ENCODE assay signal across 13 cellular contexts in the genomic region with DNA sequence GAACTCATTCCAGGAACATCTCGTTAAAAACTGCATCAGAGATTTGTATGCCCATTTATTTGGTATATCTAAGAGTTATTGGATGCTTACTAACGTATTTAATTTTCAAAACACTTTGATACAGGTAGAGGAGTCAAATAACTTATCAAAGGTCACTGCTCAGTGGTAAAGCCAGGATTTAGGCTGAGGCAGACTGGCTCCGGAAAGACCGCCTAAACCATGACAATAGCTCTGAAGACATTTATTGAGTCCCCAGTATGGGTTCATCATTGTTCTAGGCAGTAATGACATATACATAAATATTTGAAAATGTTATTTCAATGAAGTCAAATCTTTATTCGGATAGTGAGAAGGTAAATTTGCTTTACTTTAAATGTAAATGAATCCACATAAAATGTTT. TPM values are rescaled to one million over a fixed set of nuclear protein-coding genes. Genes with fewer than 3 reads are reported as not detected.
A peak's percentile ranks its signal among the peaks of the same experiment; 100 is the strongest.
DNase-seq lines count a peak whose midpoint lies in the region; ATAC-seq and TF ChIP-seq lines count a peak whose summit lies in the region.
"Had no signal": no experiment of that assay in that cellular context is flagged by ENCODE, and none has a peak within 500 bp of the region (broad histone marks: within the 10 kb centered on the region; RNA-seq: fewer than 3 reads in every experiment).

No MANE protein-coding gene starts in this region.

- peak overlapping the region; percentile 97 for H3K4me3 Mint-ChIP-seq in activated T-helper 1 cell treated with anti-CD3 and anti-CD28 coated beads, Interleukin-12 subunit alpha, Interleukin-12 subunit beta, Interleukin-2, Interleukin-4 antibody, amounts not matched to agents 30 ng/mL and 10 ng/mL and 1 ng/mL, durations not matched to agents 14 hours and 24 hours and 36 hours

- TF ChIP-seq CTCF in BE2C (IDR thresholded peaks at IDR 0.05; ENCODE audit: low read depth, low read length) = no peak
- no peak for TF ChIP-seq CTCF in GM12865 (IDR thresholded peaks at IDR 0.05; ENCODE audit: insufficient read depth, low read depth, low read length, missing control alignments)

- intact Hi-C loops in activated T-helper 1 cell treated with anti-CD3 and anti-CD28 coated beads, Interleukin-12 subunit alpha, Interleukin-12 subunit beta, Interleukin-2, Interleukin-4 antibody, amounts not matched to agents 30 ng/mL and 10 ng/mL and 1 ng/mL, durations not matched to agents 14 hours and 24 hours and 36 hours (cut with micrococcal nuclease) = loop anchor here (5.0 to 10.0 kb wide), 2 partner anchors 318 to 536 kb away; no protein-coding TSS in a partner anchor

- H3K9me3 Mint-ChIP-seq in activated T-helper 1 cell treated with anti-CD3 and anti-CD28 coated beads, Interleukin-12 subunit alpha, Interleukin-12 subunit beta, Interleukin-2, Interleukin-4 antibody, amounts not matched to agents 30 ng/mL and 10 ng/mL and 1 ng/mL, durations not matched to agents 14 hours and 24 hours and 36 hours = no peaks in the 10 kb centered on the region

- H3K27me3 Mint-ChIP-seq in activated T-helper 1 cell treated with anti-CD3 and anti-CD28 coated beads, Interleukin-12 subunit alpha, Interleukin-12 subunit beta, Interleukin-2, Interleukin-4 antibody, amounts not matched to agents 30 ng/mL and 10 ng/mL and 1 ng/mL, durations not matched to agents 14 hours and 24 hours and 36 hours (ENCODE audit: insufficient read depth) = no peaks in the 10 kb centered on the region

- H3K9me3 ChIP-seq in BE2C (no peaks in the 10 kb centered on the region), iPS-20b (ENCODE audit: insufficient read depth, low read depth, low read length) (no peaks in the 10 kb centered on the region)
- H3K9me3 ChIP-seq: breast epithelium, suprapubic skin had no signal

- H3K36me3 ChIP-seq in BE2C (no peaks in the 10 kb centered on the region), iPS-20b (ENCODE audit: insufficient read depth, low read depth, low read length) (0 out of 2 replicates have a peak, but pooled peaks cover 1% of the 10 kb centered on the region)
- H3K36me3 ChIP-seq: breast epithelium, suprapubic skin had no signal

- peaks cover 63% of the 10 kb centered on the region for H3K4me1 Mint-ChIP-seq in activated T-helper 1 cell treated with anti-CD3 and anti-CD28 coated beads, Interleukin-12 subunit alpha, Interleukin-12 subunit beta, Interleukin-2, Interleukin-4 antibody, amounts not matched to agents 30 ng/mL and 10 ng/mL and 1 ng/mL, durations not matched to agents 14 hours and 24 hours and 36 hours (ENCODE audit: low read depth)

- peaks cover 10% of the 10 kb centered on the region for H3K36me3 Mint-ChIP-seq in activated T-helper 1 cell treated with anti-CD3 and anti-CD28 coated beads, Interleukin-12 subunit alpha, Interleukin-12 subunit beta, Interleukin-2, Interleukin-4 antibody, amounts not matched to agents 30 ng/mL and 10 ng/mL and 1 ng/mL, durations not matched to agents 14 hours and 24 hours and 36 hours (ENCODE audit: low read depth)

- H3K4me1 ChIP-seq in BE2C (peaks cover 7% of the 10 kb centered on the region), iPS-20b (ENCODE audit: insufficient read depth, low read length) (peaks cover 20% of the 10 kb centered on the region; the same call in 1 of the 2 replicates)

- H3K27ac ChIP-seq in iPS-20b (ENCODE audit: low read length) = no peak overlapping the region

- H3K27me3 ChIP-seq in BE2C (no peaks in the 10 kb centered on the region), iPS-20b (ENCODE audit: insufficient read depth, low read length) (no peaks in the 10 kb centered on the region)
- H3K27me3 ChIP-seq: breast epithelium, suprapubic skin had no signal

- DNase-seq in BE2C = no peak
- DNase-seq in GM12865 (ENCODE audit: low read depth) = no peak
- DNase-seq in activated T-helper 1 cell treated with anti-CD3 and anti-CD28 coated beads, Interleukin-12 subunit alpha, Interleukin-12 subunit beta, Interleukin-2, Interleukin-4 antibody, amounts not matched to agents 30 ng/mL and 10 ng/mL and 1 ng/mL, durations not matched to agents 14 hours and 24 hours and 36 hours (ENCODE audit: low spot score) = no peak
- no peak for DNase-seq in DMS153 (lab: John Stamatoyannopoulos, UW)
- DNase-seq in COR-L47 (lab: John Stamatoyannopoulos, UW) = no peak
- DNase-seq: left colon, NCI-H1417 treated with DMSO at 0.1 percent for 48 hours, NCI-H446 treated with DMSO at 0.1 percent for 48 hours had no signal

- ATAC-seq in HG02970 (IDR thresholded peaks at IDR 0.05; ENCODE audit: low FRiP score, unreplicated experiment) (no peak), GM19023 (IDR thresholded peaks at IDR 0.05; ENCODE audit: unreplicated experiment) (no peak)
- ATAC-seq: left colon had no signal

- no peak overlapping the region for H3K27ac Mint-ChIP-seq in activated T-helper 1 cell treated with anti-CD3 and anti-CD28 coated beads, Interleukin-12 subunit alpha, Interleukin-12 subunit beta, Interleukin-2, Interleukin-4 antibody, amounts not matched to agents 30 ng/mL and 10 ng/mL and 1 ng/mL, durations not matched to agents 14 hours and 24 hours and 36 hours

- peak overlapping the region; percentile 87; the same call in 1 of the 2 replicates for H3K9ac ChIP-seq in iPS-20b (ENCODE audit: low read depth, low read length)

- peak overlapping the region; percentile 93 for H3K4me3 ChIP-seq in BE2C (ENCODE audit: low read depth, low read length)
- peak overlapping the region; percentile 78 for H3K4me3 ChIP-seq in GM12865 (ENCODE audit: low read depth, low read length)
- peak overlapping the region; percentile 90; the same call in 1 of the 2 replicates for H3K4me3 ChIP-seq in iPS-20b (ENCODE audit: low read length)

RNA-seq across cellular contexts. Expression of a gene that starts 30.3 kb away (rescaled TPM):
- 117 TPM for polyA plus RNA-seq in BE2C (2012; ENCODE audit: insufficient read depth, insufficient read length, low read depth)
- total RNA-seq in activated T-helper 1 cell treated with anti-CD3 and anti-CD28 coated beads, Interleukin-12 subunit alpha, Interleukin-12 subunit beta, Interleukin-2, Interleukin-4 antibody, amounts not matched to agents 30 ng/mL and 10 ng/mL and 1 ng/mL, durations not matched to agents 14 hours and 24 hours and 36 hours = 128 and 142 TPM in 2 replicates

RNA-seq across cellular contexts. Expression of a gene that starts 30.5 kb away (rescaled TPM):
- 7.1 TPM for polyA plus RNA-seq in BE2C (2012; ENCODE audit: insufficient read depth, insufficient read length, low read depth)
- total RNA-seq in activated T-helper 1 cell treated with anti-CD3 and anti-CD28 coated beads, Interleukin-12 subunit alpha, Interleukin-12 subunit beta, Interleukin-2, Interleukin-4 antibody, amounts not matched to agents 30 ng/mL and 10 ng/mL and 1 ng/mL, durations not matched to agents 14 hours and 24 hours and 36 hours = 2.1 and 2.2 TPM in 2 replicates

RNA-seq across cellular contexts. Expression of a gene that starts 41.0 kb away (rescaled TPM):
- polyA plus RNA-seq in BE2C (2012; ENCODE audit: insufficient read depth, insufficient read length, low read depth) = not detected
- total RNA-seq in activated T-helper 1 cell treated with anti-CD3 and anti-CD28 coated beads, Interleukin-12 subunit alpha, Interleukin-12 subunit beta, Interleukin-2, Interleukin-4 antibody, amounts not matched to agents 30 ng/mL and 10 ng/mL and 1 ng/mL, durations not matched to agents 14 hours and 24 hours and 36 hours = not detected in 2 replicates
- total RNA-seq: left colon, suprapubic skin had no signal
